Comparison of ENCODE assay signal across 1 cellular context in genomic region chr17:17395885-17396284, GRCh38.
TF ChIP-seq lines count a peak whose summit lies in the region.

No MANE protein-coding gene starts in this region.

TF ChIP-seq in H1, 55 proteins besides CTCF, POLR2A, EP300 and RAD21 (continued from another document):
- no peak for TF ChIP-seq ASH2L (IDR thresholded peaks at IDR 0.05; ENCODE audit: low read length)
